32 cellular contexts compared by ENCODE assay signal in the genomic region with DNA sequence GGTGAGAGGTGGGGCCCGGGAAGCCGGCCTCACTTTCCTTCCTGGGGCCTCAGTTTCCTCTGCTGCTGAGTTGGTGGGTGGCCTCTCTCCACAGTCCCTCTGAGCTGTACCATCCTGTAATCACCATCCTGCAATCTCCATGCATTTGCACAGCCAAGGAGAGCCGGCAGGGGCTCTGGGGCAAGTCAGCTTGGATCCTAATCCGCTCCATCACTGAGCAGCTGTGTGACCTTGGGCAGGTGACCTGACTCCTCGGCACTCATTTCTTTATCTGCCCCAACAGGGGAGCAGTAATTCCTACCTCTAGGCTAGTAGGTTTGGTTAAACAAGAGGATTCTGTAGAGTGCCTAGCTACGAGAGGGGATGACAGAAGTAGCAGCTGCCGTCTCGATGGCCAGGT.
"Had no signal": no experiment of that assay in that cellular context is flagged by ENCODE, and none has a peak within 500 bp of the region (broad histone marks: within the 10 kb centered on the region; RNA-seq: fewer than 3 reads in every experiment).

No MANE protein-coding gene starts in this region.

- FAIRE-seq: astrocyte, pancreas had no signal

- H3K27me3 ChIP-seq: pancreas, right atrium auricular region, suprapubic skin had no signal

- DNase-seq: activated CD4-positive, alpha-beta T cell treated with anti-CD3 and anti-CD28 coated beads for 48 hours; activated CD4-positive, alpha-beta T cell treated with anti-CD3 and anti-CD28 coated beads, Interleukin-2, amount 50 U/mL, for 48 hours; activated CD8-positive, alpha-beta memory T cell treated with anti-CD3 and anti-CD28 coated beads, Interleukin-2, amount 50 U/mL, for 4 hours; activated effector memory CD4-positive, alpha-beta T cell treated with anti-CD3 and anti-CD28 coated beads, Interleukin-2, amount 50 U/mL, for 16 hours; activated naive CD4-positive, alpha-beta T cell treated with anti-CD3 and anti-CD28 coated beads for 36 hours; activated naive CD8-positive, alpha-beta T cell treated with anti-CD3 and anti-CD28 coated beads, Interleukin-2, amount 10 ng/mL, durations not matched to agents 7 days and 5 days; activated T-cell treated with anti-CD3 and anti-CD28 coated beads, Interleukin-2, amount 50 U/mL, for 1 hour; brain microvascular endothelial cell; dorsolateral prefrontal cortex; head of caudate nucleus; hippocampal formation; kidney glomerular epithelial cell; left lung; lower lobe of right lung; mesenchymal stem cell; mucosa of descending colon; pancreas; stimulated activated CD4-positive, alpha-beta T cell treated with anti-CD3 and anti-CD28 coated beads, Interleukin-1b, Interleukin-23, amount 100 ng/mL, for 48 hours; stimulated activated CD4-positive, alpha-beta T cell treated with anti-CD3 and anti-CD28 coated beads, Interleukin-4, amount 100 ng/mL, for 4 hours; stimulated activated CD8-positive, alpha-beta memory T cell treated with anti-CD3 and anti-CD28 coated beads, Interleukin-4, amount 100 ng/mL, for 48 hours; stimulated activated naive B cell treated with anti-CD40 and anti-IgM and Interleukin-4, amounts not matched to agents 10 μg/mL and 1 μg/mL and 100 μg/mL, for 72 hours; T-helper 1 cell; tibial artery had no signal

- ATAC-seq: activated CD4-positive, CD25-positive, alpha-beta regulatory T cell treated with anti-CD3 and anti-CD28 coated beads, Interleukin-2, amount 50 U/mL, for 24 hours; esophagus mucosa; left lung; lower lobe of right lung; mucosa of descending colon; natural killer cell treated with Interleukin-12 subunit alpha and Interleukin-12 subunit beta and Interleukin-15 and Interleukin-18, amount 100 ng/mL, for 72 hours; pancreas; stimulated activated naive B cell treated with anti-CD40 and anti-IgM and Interleukin-4, amounts not matched to agents 10 μg/mL and 1 μg/mL and 100 μg/mL, for 72 hours had no signal

- H3K27ac ChIP-seq: brain microvascular endothelial cell, coronary artery, dorsolateral prefrontal cortex, left lung, lower lobe of right lung, pancreas, right atrium auricular region, suprapubic skin, tibial artery had no signal

- H3K27ac Mint-ChIP-seq: activated naive CD4-positive, alpha-beta T cell treated with anti-CD3 and anti-CD28 coated beads for 36 hours; activated naive CD8-positive, alpha-beta T cell treated with anti-CD3 and anti-CD28 coated beads, Interleukin-2, amount 10 ng/mL, durations not matched to agents 7 days and 5 days; activated T-helper 1 cell treated with anti-CD3 and anti-CD28 coated beads, Interleukin-12 subunit alpha, Interleukin-12 subunit beta, Interleukin-2, Interleukin-4 antibody, amounts not matched to agents 30 ng/mL and 10 ng/mL and 1 ng/mL, durations not matched to agents 14 hours and 24 hours and 36 hours; natural killer cell treated with Interleukin-12 subunit alpha and Interleukin-12 subunit beta and Interleukin-15 and Interleukin-18, amount 100 ng/mL, for 72 hours; stimulated activated naive B cell treated with anti-CD40 and anti-IgM and Interleukin-4, amounts not matched to agents 10 μg/mL and 1 μg/mL and 100 μg/mL, for 72 hours had no signal

- H3K9me3 ChIP-seq: left lung, lower lobe of right lung, mucosa of descending colon, pancreas, right atrium auricular region, suprapubic skin, tibial artery had no signal

- H3K4me3 Mint-ChIP-seq: activated naive CD4-positive, alpha-beta T cell treated with anti-CD3 and anti-CD28 coated beads for 36 hours; activated naive CD8-positive, alpha-beta T cell treated with anti-CD3 and anti-CD28 coated beads, Interleukin-2, amount 10 ng/mL, durations not matched to agents 7 days and 5 days; activated T-helper 1 cell treated with anti-CD3 and anti-CD28 coated beads, Interleukin-12 subunit alpha, Interleukin-12 subunit beta, Interleukin-2, Interleukin-4 antibody, amounts not matched to agents 30 ng/mL and 10 ng/mL and 1 ng/mL, durations not matched to agents 14 hours and 24 hours and 36 hours; natural killer cell treated with Interleukin-12 subunit alpha and Interleukin-12 subunit beta and Interleukin-15 and Interleukin-18, amount 100 ng/mL, for 72 hours; stimulated activated naive B cell treated with anti-CD40 and anti-IgM and Interleukin-4, amounts not matched to agents 10 μg/mL and 1 μg/mL and 100 μg/mL, for 72 hours had no signal

- H3K4me3 ChIP-seq: coronary artery, dorsolateral prefrontal cortex, left lung, lower lobe of right lung, mucosa of descending colon, pancreas, right atrium auricular region, smooth muscle cell, suprapubic skin, tibial artery had no signal

- H3K4me1 ChIP-seq: left lung, lower lobe of right lung, pancreas, right atrium auricular region, suprapubic skin had no signal

- H3K9me3 Mint-ChIP-seq: activated naive CD8-positive, alpha-beta T cell treated with anti-CD3 and anti-CD28 coated beads, Interleukin-2, amount 10 ng/mL, durations not matched to agents 7 days and 5 days; natural killer cell treated with Interleukin-12 subunit alpha and Interleukin-12 subunit beta and Interleukin-15 and Interleukin-18, amount 100 ng/mL, for 72 hours had no signal

- H3K4me1 Mint-ChIP-seq: activated naive CD8-positive, alpha-beta T cell treated with anti-CD3 and anti-CD28 coated beads, Interleukin-2, amount 10 ng/mL, durations not matched to agents 7 days and 5 days; stimulated activated naive B cell treated with anti-CD40 and anti-IgM and Interleukin-4, amounts not matched to agents 10 μg/mL and 1 μg/mL and 100 μg/mL, for 72 hours had no signal

- H3K36me3 Mint-ChIP-seq: activated naive CD8-positive, alpha-beta T cell treated with anti-CD3 and anti-CD28 coated beads, Interleukin-2, amount 10 ng/mL, durations not matched to agents 7 days and 5 days; natural killer cell treated with Interleukin-12 subunit alpha and Interleukin-12 subunit beta and Interleukin-15 and Interleukin-18, amount 100 ng/mL, for 72 hours; stimulated activated naive B cell treated with anti-CD40 and anti-IgM and Interleukin-4, amounts not matched to agents 10 μg/mL and 1 μg/mL and 100 μg/mL, for 72 hours had no signal

- H3K36me3 ChIP-seq: brain microvascular endothelial cell, left lung, lower lobe of right lung, pancreas, right atrium auricular region, suprapubic skin, tibial artery had no signal

- H3K4me2 ChIP-seq: smooth muscle cell had no signal
